In genomic region chr3:141311496-141312358, GRCh38 we compare ENCODE assay signal across 8 cellular contexts. TPM values are rescaled to one million over a fixed set of nuclear protein-coding genes. Genes with fewer than 3 reads are reported as not detected.
DNase-seq lines count a peak whose midpoint lies in the region; ATAC-seq and TF ChIP-seq lines count a peak whose summit lies in the region.

No MANE protein-coding gene starts in this region.

- H3K9me2 ChIP-seq in DOHH2 (replicated peaks; ENCODE audit: control insufficient read depth, low read length) = no peaks in the 10 kb centered on the region

- peaks cover 0 to 13% (median 0%) of the 10 kb centered on the region in 5 donors for H3K36me3 Mint-ChIP-seq in naive thymus-derived CD4-positive, alpha-beta T cell
- peaks cover 0 to 2% of the 10 kb centered on the region in 2 donors for H3K36me3 Mint-ChIP-seq in stimulated activated naive B cell treated with anti-CD40 and anti-IgM and Interleukin-4, amounts not matched to agents 10 μg/mL and 1 μg/mL and 100 μg/mL, for 72 hours

- H3K9me3 ChIP-seq in DOHH2 (ENCODE audit: control insufficient read depth, insufficient read depth, low read length) (no peaks in the 10 kb centered on the region), Panc1 (ENCODE audit: control insufficient read depth, insufficient read depth, low read depth, low read length) (no peaks in the 10 kb centered on the region; the same call in 1 of the 2 replicates)
- no peaks in the 10 kb centered on the region for H3K9me3 ChIP-seq in naive thymus-derived CD4-positive, alpha-beta T cell (ENCODE audit: control insufficient read depth in 2 of 3, low read length in 3 of 3)

- H3K79me2 ChIP-seq in DOHH2 (ENCODE audit: control insufficient read depth, low read length) = peaks cover 5% of the 10 kb centered on the region
- H3K79me2 ChIP-seq in KMS-11 (ENCODE audit: insufficient read depth, low read depth) = no peaks in the 10 kb centered on the region

- H3K9ac ChIP-seq in KMS-11 = peak overlapping the region; percentile 37; the same call in 1 of the 2 replicates

- peak overlapping the region; percentile 89 to 99 (median 97) for H3K4me3 Mint-ChIP-seq in naive thymus-derived CD4-positive, alpha-beta T cell
- H3K4me3 Mint-ChIP-seq in stimulated activated naive B cell treated with anti-CD40 and anti-IgM and Interleukin-4, amounts not matched to agents 10 μg/mL and 1 μg/mL and 100 μg/mL, for 72 hours = peak overlapping the region; percentile 88 to 94

- H3K9me3 Mint-ChIP-seq in naive thymus-derived CD4-positive, alpha-beta T cell = peaks cover 0 to 2% (median 0%) of the 10 kb centered on the region in 11 donors
- peaks cover 0 to 2% of the 10 kb centered on the region in 2 donors for H3K9me3 Mint-ChIP-seq in stimulated activated naive B cell treated with anti-CD40 and anti-IgM and Interleukin-4, amounts not matched to agents 10 μg/mL and 1 μg/mL and 100 μg/mL, for 72 hours

- TF ChIP-seq CTCF in DOHH2 (IDR thresholded peaks at IDR 0.05; ENCODE audit: low read depth, low read length, poor library complexity, severe bottlenecking) (peak; percentile 73), KMS-11 (conservative IDR thresholded peaks at IDR 0.05; ENCODE audit: low read depth, low read length) (peak; percentile 83), Panc1 (IDR thresholded peaks at IDR 0.05) (peak; percentile 91)

- H3K4me2 ChIP-seq in DOHH2 (ENCODE audit: low read length) (peak overlapping the region; percentile 98), KMS-11 (peak overlapping the region; percentile 81)

- ATAC-seq in GM21737 (IDR thresholded peaks at IDR 0.05; ENCODE audit: unreplicated experiment) = peak; percentile 96
- ATAC-seq in Panc1 = peak; percentile 98
- peak; percentile 97 for ATAC-seq in naive thymus-derived CD4-positive, alpha-beta T cell
- peak; percentile 99 for ATAC-seq in stimulated activated naive B cell treated with anti-CD40 and anti-IgM and Interleukin-4, amounts not matched to agents 10 μg/mL and 1 μg/mL and 100 μg/mL, for 72 hours (replicated peaks)

- peak overlapping the region; percentile 70 for H2AFZ ChIP-seq in KMS-11 (ENCODE audit: low read depth)

- no peaks in the 10 kb centered on the region for H3K27me3 Mint-ChIP-seq in naive thymus-derived CD4-positive, alpha-beta T cell
- H3K27me3 Mint-ChIP-seq in stimulated activated naive B cell treated with anti-CD40 and anti-IgM and Interleukin-4, amounts not matched to agents 10 μg/mL and 1 μg/mL and 100 μg/mL, for 72 hours = no peaks in the 10 kb centered on the region

- peaks cover 38 to 71% (median 61%) of the 10 kb centered on the region in 7 donors for H3K4me1 Mint-ChIP-seq in naive thymus-derived CD4-positive, alpha-beta T cell
- H3K4me1 Mint-ChIP-seq in stimulated activated naive B cell treated with anti-CD40 and anti-IgM and Interleukin-4, amounts not matched to agents 10 μg/mL and 1 μg/mL and 100 μg/mL, for 72 hours = peaks cover 22 to 32% of the 10 kb centered on the region in 2 donors

- H3K4me3 ChIP-seq in DOHH2 (ENCODE audit: low read length) (peak overlapping the region; percentile 93), KMS-11 (IDR thresholded peaks at IDR 0.05; ENCODE audit: insufficient read depth, low read depth, low read length) (no peak overlapping the region), Panc1 (ENCODE audit: low read depth in 2 of 2, low read length in 2 of 2) (peak overlapping the region; percentile 67 to 86)
- peak overlapping the region; percentile 80 for H3K4me3 ChIP-seq in naive thymus-derived CD4-positive, alpha-beta T cell (ENCODE audit: low read length)

- peak overlapping the region; percentile 91 to 99 (median 97) for H3K27ac Mint-ChIP-seq in naive thymus-derived CD4-positive, alpha-beta T cell
- peak overlapping the region; percentile 97 for H3K27ac Mint-ChIP-seq in stimulated activated naive B cell treated with anti-CD40 and anti-IgM and Interleukin-4, amounts not matched to agents 10 μg/mL and 1 μg/mL and 100 μg/mL, for 72 hours

- CTCF ChIA-PET in Panc1 (lab: Charles Lee) = interaction anchor here (1.0 to 1.9 kb wide), 5 partner anchors 49 to 148 kb away, joined by 3 to 15 read pairs (median 3); no protein-coding TSS in a partner anchor
- CTCF ChIA-PET in naive thymus-derived CD4-positive, alpha-beta T cell (lab: Charles Lee) = interaction anchor here (0.6 to 2.4 kb wide), 21 partner anchors 11 to 204 kb away, joined by 3 to 19 read pairs (median 5); partner anchors contain the start of gene PXYLP1

- H3K36me3 ChIP-seq in DOHH2 (ENCODE audit: control insufficient read depth, low read length) (no peaks in the 10 kb centered on the region), KMS-11 (ENCODE audit: insufficient read depth) (no peaks in the 10 kb centered on the region), Panc1 (ENCODE audit: control insufficient read depth, insufficient read depth, low read length) (no peaks in the 10 kb centered on the region; the same call in 1 of the 2 replicates)
- no peaks in the 10 kb centered on the region for H3K36me3 ChIP-seq in naive thymus-derived CD4-positive, alpha-beta T cell (ENCODE audit: control insufficient read depth in 2 of 3, insufficient read depth in 3 of 3, low read length in 3 of 3)

- in situ Hi-C loops in Panc1 (cut with HindIII; ENCODE audit: low pct_unique_long_range_greater_than_20kb, low sequenced_read_pairs) = no loop called here

- intact Hi-C loops in Panc1 (cut with micrococcal nuclease; ENCODE audit: unreplicated experiment) = loop anchor here (2.0 kb wide), 1 partner anchor 141 kb away; no protein-coding TSS in a partner anchor
- intact Hi-C loops in naive thymus-derived CD4-positive, alpha-beta T cell (cut with micrococcal nuclease) = loop anchor here (1.0 to 5.0 kb wide), 20 partner anchors 8 to 1136 kb away; partner anchors contain the start of genes PXYLP1 (in 2 of the 2), RNF7 (in 2 of the 2), ATP1B3 (in 1 of the 2) and RASA2 (in 1 of the 2)

- H3K27ac ChIP-seq in DOHH2 (ENCODE audit: low read depth, low read length) (no peak overlapping the region), KMS-11 (0 out of 2 replicates have a peak overlapping the region, but pooled peaks have one; percentile 9), Panc1 (ENCODE audit: low read length) (peak overlapping the region; percentile 93)
- peak overlapping the region; percentile 77 for H3K27ac ChIP-seq in naive thymus-derived CD4-positive, alpha-beta T cell (ENCODE audit: low read depth, low read length)

- H4K20me1 ChIP-seq in DOHH2 (ENCODE audit: control insufficient read depth, insufficient read depth, low read depth, low read length) (no peaks in the 10 kb centered on the region), KMS-11 (ENCODE audit: insufficient read depth) (no peaks in the 10 kb centered on the region)

- no peaks in the 10 kb centered on the region for H3F3A ChIP-seq in DOHH2 (ENCODE audit: control insufficient read depth, insufficient read depth)

- H3K27me3 ChIP-seq in DOHH2 (ENCODE audit: control insufficient read depth, low read length) (no peaks in the 10 kb centered on the region), KMS-11 (ENCODE audit: insufficient read depth, low read depth) (no peaks in the 10 kb centered on the region), Panc1 (ENCODE audit: control insufficient read depth, insufficient read depth, low read length) (no peaks in the 10 kb centered on the region)
- H3K27me3 ChIP-seq in naive thymus-derived CD4-positive, alpha-beta T cell (ENCODE audit: control insufficient read depth in 2 of 2, insufficient read depth in 2 of 2, low read length in 2 of 2) = no peaks in the 10 kb centered on the region

- POLR2A ChIA-PET in Panc1 (lab: Charles Lee) = no interaction called here
- POLR2A ChIA-PET in naive thymus-derived CD4-positive, alpha-beta T cell (lab: Charles Lee) = interaction anchor here (0.6 to 7.2 kb wide), 26 partner anchors 8 to 241 kb away, joined by 3 to 61 read pairs (median 4); partner anchors contain the start of gene PXYLP1

- peak; percentile 85 for DNase-seq in Panc1 (ENCODE audit: low read depth, low spot score)
- DNase-seq in activated T-helper 1 cell treated with Interleukin-2 at 50 U/mL for 16 hours (ENCODE audit: low read depth) = peak; percentile 95
- peak; percentile 95 for DNase-seq in fibroblast of gingiva (ENCODE audit: low read depth)
- peak; percentile 88 to 98 (median 97) for DNase-seq in naive thymus-derived CD4-positive, alpha-beta T cell
- DNase-seq in stimulated activated naive B cell treated with anti-CD40 and anti-IgM and Interleukin-4, amounts not matched to agents 10 μg/mL and 1 μg/mL and 100 μg/mL, for 72 hours = peak; percentile 99

- H3K4me1 ChIP-seq in DOHH2 (ENCODE audit: control insufficient read depth, low read length) (peaks cover 18% of the 10 kb centered on the region), KMS-11 (ENCODE audit: low read depth, poor library complexity, severe bottlenecking) (peaks cover 15% of the 10 kb centered on the region), Panc1 (ENCODE audit: control insufficient read depth, insufficient read depth, low read length) (peaks cover 8% of the 10 kb centered on the region)
- peaks cover 30 to 43% of the 10 kb centered on the region in 2 donors for H3K4me1 ChIP-seq in naive thymus-derived CD4-positive, alpha-beta T cell (ENCODE audit: control insufficient read depth in 2 of 2, insufficient read depth in 2 of 2, low read length in 2 of 2)

- BruUV-seq in Panc1 (replicated peaks; lab: Mats Ljungman, UMichigan) = TSS peak; percentile 96

RNA-seq across cellular contexts. Expression of gene ZBTB38, which starts 56.6 kb away (rescaled TPM):
- total RNA-seq in Panc1 (2021; ENCODE audit: unreplicated experiment) = 46.7 TPM
- polyA plus RNA-seq in Panc1 (2012; ENCODE audit: insufficient read length) = 34.0 TPM
- total RNA-seq in naive thymus-derived CD4-positive, alpha-beta T cell = 10 to 100 TPM; 25.0 to 58.3 (median 35.8) TPM
- polyA plus RNA-seq in naive thymus-derived CD4-positive, alpha-beta T cell = 10 to 100 TPM; 56.3 to 70.5 TPM
